Comparison of ENCODE assay signal across 15 cellular contexts in genomic region chr11:64768300-64768694, GRCh38. TPM values are rescaled to one million over a fixed set of nuclear protein-coding genes. Genes with fewer than 3 reads are reported as not detected.
DNase-seq lines count a peak whose midpoint lies in the region; ATAC-seq and TF ChIP-seq lines count a peak whose summit lies in the region.
"Had no signal": no experiment of that assay in that cellular context is flagged by ENCODE, and none has a peak within 500 bp of the region (broad histone marks: within the 10 kb centered on the region; RNA-seq: fewer than 3 reads in every experiment).

No MANE protein-coding gene starts in this region.

- H3K9me3 Mint-ChIP-seq in activated naive CD4-positive, alpha-beta T cell treated with anti-CD3 and anti-CD28 coated beads, Interleukin-2, amount 10 ng/mL, durations not matched to agents 7 days and 5 days = no peaks in the 10 kb centered on the region
- H3K9me3 Mint-ChIP-seq in activated naive CD4-positive, alpha-beta T cell treated with anti-CD3 and anti-CD28 coated beads, Interleukin-2, amount 50 U/mL, for 72 hours = no peaks in the 10 kb centered on the region
- no peaks in the 10 kb centered on the region for H3K9me3 Mint-ChIP-seq in effector memory CD8-positive, alpha-beta T cell

- TF ChIP-seq POLR2A in spleen (IDR thresholded peaks at IDR 0.05) = no peak

- no peak overlapping the region for H3K4me3 Mint-ChIP-seq in activated naive CD4-positive, alpha-beta T cell treated with anti-CD3 and anti-CD28 coated beads, Interleukin-2, amount 10 ng/mL, durations not matched to agents 7 days and 5 days
- H3K4me3 Mint-ChIP-seq in effector memory CD8-positive, alpha-beta T cell = peak overlapping the region in 1 of 2 donors; percentile 34

- ATAC-seq in activated naive CD4-positive, alpha-beta T cell treated with anti-CD3 and anti-CD28 coated beads, Interleukin-2, amount 50 U/mL, for 72 hours = no peak
- ATAC-seq in effector memory CD8-positive, alpha-beta T cell (replicated peaks) = no peak

- 82 to 93% (median 89%) methylated on average over 6 of the region's 6 CpGs for WGBS in spleen, 5 donors

- peaks cover 61 to 100% (median 90%) of the 10 kb centered on the region in 6 donors for H3K4me1 ChIP-seq in spleen
- H3K4me1 ChIP-seq: HAP-1 had no signal

- peak; percentile 12 for DNase-seq in activated naive CD4-positive, alpha-beta T cell treated with anti-CD3 and anti-CD28 coated beads, Interleukin-2, amount 10 ng/mL, durations not matched to agents 7 days and 5 days
- DNase-seq in activated naive CD4-positive, alpha-beta T cell treated with anti-CD3 and anti-CD28 coated beads, Interleukin-2, amount 50 U/mL, for 72 hours (ENCODE audit: low spot score in 2 of 2) = no peak
- DNase-seq in RWPE1 (ENCODE audit: low spot score) (no peak), spleen (no peak), mucosa of gallbladder (ENCODE audit: low spot score) (no peak), SHP77 treated with DMSO at 0.1 percent for 48 hours (lab: John Stamatoyannopoulos, UW) (no peak), NCI-H748 (lab: John Stamatoyannopoulos, UW; ENCODE audit: unreplicated experiment) (no peak)
- DNase-seq in effector memory CD8-positive, alpha-beta T cell = no peak
- DNase-seq: KG1, NCI-H1436 treated with DMSO at 0.1 percent for 48 hours had no signal

- peak overlapping the region; percentile 89 for H3K27ac Mint-ChIP-seq in activated naive CD4-positive, alpha-beta T cell treated with anti-CD3 and anti-CD28 coated beads, Interleukin-2, amount 10 ng/mL, durations not matched to agents 7 days and 5 days
- H3K27ac Mint-ChIP-seq in activated naive CD4-positive, alpha-beta T cell treated with anti-CD3 and anti-CD28 coated beads, Interleukin-2, amount 50 U/mL, for 72 hours = peak overlapping the region in 1 of 2 donors; percentile 88
- H3K27ac Mint-ChIP-seq in effector memory CD8-positive, alpha-beta T cell = peak overlapping the region; percentile 86 to 97

- no peaks in the 10 kb centered on the region for H3K9me3 ChIP-seq in spleen
- H3K9me3 ChIP-seq: HAP-1, ovary had no signal

- H3K36me3 ChIP-seq in spleen = peaks cover 9 to 100% (median 97%) of the 10 kb centered on the region in 6 donors
- H3K36me3 ChIP-seq: ovary had no signal

- peaks cover 91% of the 10 kb centered on the region for H3K4me1 Mint-ChIP-seq in activated naive CD4-positive, alpha-beta T cell treated with anti-CD3 and anti-CD28 coated beads, Interleukin-2, amount 10 ng/mL, durations not matched to agents 7 days and 5 days
- H3K4me1 Mint-ChIP-seq in effector memory CD8-positive, alpha-beta T cell (ENCODE audit: low read depth in 2 of 2) = peaks cover 67 to 69% of the 10 kb centered on the region in 2 donors

- no peaks in the 10 kb centered on the region for H3K27me3 ChIP-seq in spleen (replicated peaks in 1 of 7)
- H3K27me3 ChIP-seq: foreskin keratinocyte, ovary had no signal

- peak overlapping the region in 1 of 8 donors; percentile 20 for H3K4me3 ChIP-seq in spleen
- H3K4me3 ChIP-seq: HAP-1, ovary had no signal

- CTCF ChIA-PET in activated naive CD4-positive, alpha-beta T cell treated with anti-CD3 and anti-CD28 coated beads, Interleukin-2, amount 10 ng/mL, durations not matched to agents 7 days and 5 days (lab: Charles Lee) = interaction anchor here (0.9 to 15.2 kb wide), 4 partner anchors 8 to 22 kb away, joined by 4 to 208 read pairs (median 4); partner anchors contain the start of genes RASGRP2 and SF1
- CTCF ChIA-PET in RWPE1 (lab: Yijun Ruan, JAX) = interaction anchor here (0.7 to 1.1 kb wide), 2 partner anchors 22 to 638 kb away, joined by 3 read pairs; no protein-coding TSS in a partner anchor

- H3K27ac ChIP-seq in RWPE1 (peak overlapping the region; percentile 85), spleen (peak overlapping the region in 5 of 8 donors; percentile 36 to 91 (median 82))
- H3K27ac ChIP-seq: foreskin keratinocyte, ovary had no signal

- no peaks in the 10 kb centered on the region for H3K27me3 Mint-ChIP-seq in activated naive CD4-positive, alpha-beta T cell treated with anti-CD3 and anti-CD28 coated beads, Interleukin-2, amount 10 ng/mL, durations not matched to agents 7 days and 5 days
- H3K27me3 Mint-ChIP-seq in effector memory CD8-positive, alpha-beta T cell = no peaks in the 10 kb centered on the region

- H3K36me3 Mint-ChIP-seq in activated naive CD4-positive, alpha-beta T cell treated with anti-CD3 and anti-CD28 coated beads, Interleukin-2, amount 10 ng/mL, durations not matched to agents 7 days and 5 days = peaks cover 88% of the 10 kb centered on the region
- H3K36me3 Mint-ChIP-seq in activated naive CD4-positive, alpha-beta T cell treated with anti-CD3 and anti-CD28 coated beads, Interleukin-2, amount 50 U/mL, for 72 hours = peaks cover 53 to 81% of the 10 kb centered on the region in 2 donors
- H3K36me3 Mint-ChIP-seq in effector memory CD8-positive, alpha-beta T cell (ENCODE audit: insufficient read depth) = peaks cover 100% of the 10 kb centered on the region

- POLR2A ChIA-PET in RWPE1 (lab: Yijun Ruan, JAX; ENCODE audit: low non-redundant PET) = no interaction called here

- no peak for TF ChIP-seq CTCF in RWPE1 (conservative IDR thresholded peaks at IDR 0.05; ENCODE audit: low read depth)
- TF ChIP-seq CTCF in spleen (IDR thresholded peaks at IDR 0.05 in 8 of 11, conservative IDR thresholded peaks at IDR 0.05 in 3 of 11) = no peak

- intact Hi-C loops in spleen (cut with DNase I; ENCODE audit: low total_unique reads) = no loop called here

RNA-seq across cellular contexts. Expression of gene PYGM, which starts 8.5 kb away (rescaled TPM):
- 1 to 10 TPM in 1 of 2 donors, under 1 TPM in 1; 0.87 to 2.3 TPM for total RNA-seq in activated naive CD4-positive, alpha-beta T cell treated with anti-CD3 and anti-CD28 coated beads, Interleukin-2, amount 50 U/mL, for 72 hours
- total RNA-seq in spleen = 1 to 10 TPM; 2.7 to 7.2 (median 5.1) TPM
- 1 to 10 TPM; 1.7 to 2.4 (median 2.1) TPM for polyA plus RNA-seq in spleen
- total RNA-seq in mucosa of gallbladder = 14.3 TPM
- total RNA-seq: Daoy had no signal

RNA-seq across cellular contexts. Expression of gene SF1, which starts 10.0 kb away (rescaled TPM):
- total RNA-seq in activated naive CD4-positive, alpha-beta T cell treated with anti-CD3 and anti-CD28 coated beads, Interleukin-2, amount 50 U/mL, for 72 hours = 100 to 1,000 TPM; 323 to 406 TPM
- 100 to 1,000 TPM; 359 to 585 (median 458) TPM for total RNA-seq in spleen
- polyA plus RNA-seq in spleen = 100 to 1,000 TPM in 2 of 3 donors, 10 to 100 TPM in 1; 54.2 to 140 (median 121) TPM
- total RNA-seq in mucosa of gallbladder = 263 TPM

RNA-seq across cellular contexts. Expression of gene RASGRP2, which starts 24.4 kb away (rescaled TPM):
- 10 to 100 TPM; 12.5 to 12.6 TPM for total RNA-seq in activated naive CD4-positive, alpha-beta T cell treated with anti-CD3 and anti-CD28 coated beads, Interleukin-2, amount 50 U/mL, for 72 hours
- total RNA-seq in spleen (100 to 1,000 TPM; 148 to 242 (median 206) TPM), mucosa of gallbladder (17.1 TPM)
- 100 to 1,000 TPM; 216 to 283 (median 252) TPM for polyA plus RNA-seq in spleen
- total RNA-seq: Daoy, NCI-H460 had no signal

RNA-seq across cellular contexts. Expression of gene MAP4K2, which starts 34.7 kb away (rescaled TPM):
- 10 to 100 TPM; 67.7 to 83.2 TPM for total RNA-seq in activated naive CD4-positive, alpha-beta T cell treated with anti-CD3 and anti-CD28 coated beads, Interleukin-2, amount 50 U/mL, for 72 hours
- 100 to 1,000 TPM in 1 of 7 donors, 10 to 100 TPM in 6; 41.5 to 106 (median 57.4) TPM for total RNA-seq in spleen
- polyA plus RNA-seq in spleen = 10 to 100 TPM; 40.8 to 70.8 (median 63.8) TPM
- 23.1 TPM for total RNA-seq in mucosa of gallbladder

RNA-seq across cellular contexts. Expression of gene MEN1, which starts 42.1 kb away (rescaled TPM):
- 10 to 100 TPM in 1 of 2 donors, 1 to 10 TPM in 1; 9.7 to 35.1 TPM for total RNA-seq in activated naive CD4-positive, alpha-beta T cell treated with anti-CD3 and anti-CD28 coated beads, Interleukin-2, amount 50 U/mL, for 72 hours
- total RNA-seq in spleen = 10 to 100 TPM; 20.1 to 33.6 (median 28.2) TPM
- polyA plus RNA-seq in spleen = 10 to 100 TPM; 17.8 to 27.6 (median 20.5) TPM
- 34.8 TPM for total RNA-seq in mucosa of gallbladder
